Comparison of ENCODE assay signal across 1 cellular context in genomic region chr3:143443851-143444331, GRCh38.
TF ChIP-seq lines count a peak whose summit lies in the region.

No MANE protein-coding gene starts in this region.

TF ChIP-seq in GM12878, 131 proteins besides CTCF, POLR2A, EP300 and RAD21 (continued from another document):
- peak; percentile 44; the same call in 1 of the 2 replicates for TF ChIP-seq NFIC (IDR thresholded peaks at IDR 0.05; ENCODE audit: low read depth, low read length)
